Comparison of ENCODE assay signal across 29 cellular contexts in the genomic region with DNA sequence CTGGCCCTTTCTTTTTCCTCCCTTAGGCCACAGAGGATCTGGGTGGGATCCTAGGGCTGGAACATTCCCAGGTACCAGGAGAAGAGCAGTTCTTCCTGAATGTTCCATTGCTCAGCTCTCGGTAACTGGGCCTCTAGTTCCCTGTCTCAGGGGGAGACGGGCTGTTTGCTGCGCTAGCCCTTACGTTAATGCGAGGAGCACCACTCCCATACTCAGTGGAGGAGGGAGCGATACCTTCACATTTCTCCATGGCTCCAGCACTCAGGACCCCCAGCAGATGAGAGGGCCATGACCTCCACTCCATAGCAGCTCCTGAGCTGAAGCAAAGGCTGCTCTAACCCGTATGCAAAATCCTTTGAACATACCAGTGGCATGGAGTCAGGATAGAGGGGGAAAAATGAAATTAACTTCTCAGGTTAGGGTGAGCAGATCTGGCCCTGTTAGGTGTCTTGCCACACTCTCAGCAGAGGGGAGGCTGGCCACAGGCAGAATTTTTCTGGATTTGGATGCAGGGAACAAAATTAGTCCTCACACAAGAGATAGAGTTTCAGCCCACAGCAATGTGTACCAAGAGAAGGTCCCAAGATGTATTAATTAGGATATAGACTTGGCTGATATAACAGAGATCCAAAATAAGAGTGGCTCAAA.
DNase-seq lines count a peak whose midpoint lies in the region; ATAC-seq and TF ChIP-seq lines count a peak whose summit lies in the region.
"Had no signal": no experiment of that assay in that cellular context is flagged by ENCODE, and none has a peak within 500 bp of the region (broad histone marks: within the 10 kb centered on the region; RNA-seq: fewer than 3 reads in every experiment).

No MANE protein-coding gene starts in this region.

- peaks cover 3% of the 10 kb centered on the region for H3K36me3 Mint-ChIP-seq in MCF 10A (ENCODE audit: insufficient read depth, unreplicated experiment)
- H3K36me3 Mint-ChIP-seq in chondrocyte (ENCODE audit: low read depth): peaks cover 5% of the 10 kb centered on the region

- BruUV-seq in MCF 10A (replicated peaks; lab: Mats Ljungman, UMichigan) (no TSS peak), mammary epithelial cell (replicated peaks; lab: Mats Ljungman, UMichigan) (no TSS peak)

- H3K9me3 ChIP-seq in mammary epithelial cell (replicated peaks; ENCODE audit: insufficient read depth, low read length) (peaks cover 7% of the 10 kb centered on the region), muscle layer of duodenum (ENCODE audit: control insufficient read depth in 1 of 2, low read length in 2 of 2) (peaks cover 0 to 13% of the 10 kb centered on the region in 2 donors), spleen (peaks cover 0 to 20% (median 10%) of the 10 kb centered on the region in 8 donors)
- H3K9me3 ChIP-seq: SK-N-SH, suprapubic skin had no signal

- no peak overlapping the region for H3K9ac ChIP-seq in mammary epithelial cell (ENCODE audit: insufficient read depth, low read length)
- H3K9ac ChIP-seq: SK-N-SH had no signal

- H3K27me3 ChIP-seq in mammary epithelial cell (ENCODE audit: insufficient read depth, low read length): no peaks in the 10 kb centered on the region
- no peaks in the 10 kb centered on the region for H3K27me3 ChIP-seq in muscle layer of duodenum (ENCODE audit: low read depth, low read length)
- H3K27me3 ChIP-seq in spleen (replicated peaks in 1 of 7): no peaks in the 10 kb centered on the region
- H3K27me3 ChIP-seq: suprapubic skin had no signal

- H3K4me1 ChIP-seq in mammary epithelial cell (ENCODE audit: insufficient read depth, low read length): peaks cover 32% of the 10 kb centered on the region
- H3K4me1 ChIP-seq in muscle layer of duodenum (ENCODE audit: control insufficient read depth in 1 of 2, insufficient read depth in 2 of 2, low read length in 2 of 2): peaks cover 0 to 15% of the 10 kb centered on the region in 2 donors
- peaks cover 0 to 49% (median 15%) of the 10 kb centered on the region in 6 donors for H3K4me1 ChIP-seq in spleen

- no peaks in the 10 kb centered on the region for H4K20me1 ChIP-seq in mammary epithelial cell (ENCODE audit: insufficient read depth, low read length)

- intact Hi-C loops in MCF 10A (cut with micrococcal nuclease) (no loop called here), mammary epithelial cell (cut with micrococcal nuclease) (no loop called here), spleen (cut with DNase I; ENCODE audit: low total_unique reads) (no loop called here)

- H3K27ac Mint-ChIP-seq in MCF 10A (ENCODE audit: low read depth, unreplicated experiment) (peak overlapping the region; percentile 83), chondrocyte (ENCODE audit: unreplicated experiment) (no peak overlapping the region)
- H3K27ac Mint-ChIP-seq: activated naive CD8-positive, alpha-beta T cell treated with anti-CD3 and anti-CD28 coated beads, Interleukin-2, amount 50 U/mL, for 24 hours; GM23338; HFFc6; memory B cell; stimulated activated memory B cell treated with anti-CD40 and anti-IgM and Interleukin-4, amounts not matched to agents 10 μg/mL and 1 μg/mL and 100 μg/mL, for 72 hours; T-helper 17 cell had no signal

- WGBS in mammary epithelial cell (ENCODE audit: low coverage, missing lambda C conversion rate): 98% methylated on average over 7 of the region's 7 CpGs
- 85 to 98% (median 96%) methylated on average over 7 of the region's 7 CpGs for WGBS in spleen, 5 donors

- CTCF ChIA-PET in MCF 10A (lab: Yijun Ruan, JAX): interaction anchor here (0.6 to 1.9 kb wide), 6 partner anchors 10 to 294 kb away, joined by 3 to 6 read pairs (median 3); no protein-coding TSS in a partner anchor
- CTCF ChIA-PET in mammary epithelial cell (lab: Charles Lee; ENCODE audit: low non-redundant PET): no interaction called here

- dilution Hi-C loops in mammary epithelial cell (cut with HindIII; ENCODE audit: low sequenced_read_pairs): loop anchor here (10.0 kb wide), 1 partner anchor 185 kb away; no protein-coding TSS in a partner anchor

- in situ Hi-C loops in mammary epithelial cell (cut with MboI; ENCODE audit: low sequenced_read_pairs in 2 of 2): loop anchor here in 1 of 2 donors (5.0 kb wide), 1 partner anchor 208 kb away; a partner anchor contains a TSS

- no peak for DNase-seq in MCF 10A (ENCODE audit: unreplicated experiment)
- DNase-seq in mammary epithelial cell: no peak
- peak; percentile 27 for DNase-seq in chondrocyte (ENCODE audit: low spot score)
- DNase-seq in spleen: peak; percentile 47
- no peak for DNase-seq in HT-29 (ENCODE audit: low spot score)
- no peak for DNase-seq in stimulated activated CD4-positive, alpha-beta T cell treated with anti-CD3 and anti-CD28 coated beads, Interleukin-4, amount 100 ng/mL, for 24 hours
- DNase-seq: 8988T; activated CD4-positive, alpha-beta T cell treated with anti-CD3 and anti-CD28 coated beads for 4 hours; activated CD8-positive, alpha-beta memory T cell treated with anti-CD3 and anti-CD28 coated beads for 24 hours; activated gamma-delta T cell; activated naive CD8-positive, alpha-beta T cell treated with anti-CD3 and anti-CD28 coated beads, Interleukin-2, amount 50 U/mL, for 24 hours; CD4-positive, CD25-positive, alpha-beta regulatory T cell; HFFc6; Karpas-422; kidney glomerular epithelial cell; NCI-H1436; NCI-H2107; NCI-H774; occipital lobe; SK-N-SH; stimulated activated CD4-positive, alpha-beta T cell treated with anti-CD3 and anti-CD28 coated beads, Interleukin-4, amount 100 ng/mL, for 4 hours; T-helper 17 cell had no signal

- H3K4me3 Mint-ChIP-seq in MCF 10A (ENCODE audit: unreplicated experiment): no peak overlapping the region
- no peak overlapping the region for H3K4me3 Mint-ChIP-seq in chondrocyte (ENCODE audit: unreplicated experiment)
- H3K4me3 Mint-ChIP-seq: activated naive CD8-positive, alpha-beta T cell treated with anti-CD3 and anti-CD28 coated beads, Interleukin-2, amount 50 U/mL, for 24 hours; CD4-positive, CD25-positive, alpha-beta regulatory T cell; GM23338; HFFc6; memory B cell; stimulated activated memory B cell treated with anti-CD40 and anti-IgM and Interleukin-4, amounts not matched to agents 10 μg/mL and 1 μg/mL and 100 μg/mL, for 72 hours; T-helper 17 cell had no signal

- no peak overlapping the region for H3K27ac ChIP-seq in mammary epithelial cell (ENCODE audit: insufficient read depth, low read depth, low read length)
- peak overlapping the region; percentile 23 for H3K27ac ChIP-seq in muscle layer of duodenum (ENCODE audit: low read length)
- H3K27ac ChIP-seq in spleen: peak overlapping the region in 3 of 8 donors; percentile 74 to 86 (median 76)

- no peak overlapping the region for H2AFZ ChIP-seq in mammary epithelial cell (ENCODE audit: low read depth, low read length)
- H2AFZ ChIP-seq: GM23338 had no signal

- no peak for TF ChIP-seq POLR2A in spleen (IDR thresholded peaks at IDR 0.05)

- ATAC-seq in GM19351 (IDR thresholded peaks at IDR 0.05; ENCODE audit: unreplicated experiment): no peak
- ATAC-seq: activated naive CD8-positive, alpha-beta T cell treated with anti-CD3 and anti-CD28 coated beads, Interleukin-2, amount 50 U/mL, for 24 hours; GM12878; GM23338; stimulated activated memory B cell treated with anti-CD40 and anti-IgM and Interleukin-4, amounts not matched to agents 10 μg/mL and 1 μg/mL and 100 μg/mL, for 72 hours; T-helper 17 cell had no signal

- H3K4me3 ChIP-seq in mammary epithelial cell (replicated peaks in 1 of 3; ENCODE audit: insufficient read depth in 1 of 3, low read depth in 2 of 3, low read length in 3 of 3) (no peak overlapping the region), muscle layer of duodenum (ENCODE audit: low read depth in 1 of 2, low read length in 2 of 2) (no peak overlapping the region), spleen (no peak overlapping the region)
- H3K4me3 ChIP-seq: GM12878, GM23338, suprapubic skin had no signal

- POLR2A ChIA-PET in MCF 10A (lab: Yijun Ruan, JAX): interaction anchor here (1.2 to 1.7 kb wide), 3 partner anchors 13 to 32 kb away, joined by 3 to 9 read pairs (median 3); no protein-coding TSS in a partner anchor

- no peak for TF ChIP-seq CTCF in MCF 10A (IDR thresholded peaks at IDR 0.05; ENCODE audit: unreplicated experiment)
- TF ChIP-seq CTCF in mammary epithelial cell (conservative IDR thresholded peaks at IDR 0.05 in 1 of 2, IDR thresholded peaks at IDR 0.05 in 1 of 2; ENCODE audit: extremely low read depth in 1 of 2, insufficient read depth in 1 of 2, low read depth in 1 of 2, low read length in 2 of 2): no peak
- TF ChIP-seq CTCF in chondrocyte (IDR thresholded peaks at IDR 0.05): no peak
- no peak for TF ChIP-seq CTCF in spleen (IDR thresholded peaks at IDR 0.05 in 8 of 11, conservative IDR thresholded peaks at IDR 0.05 in 3 of 11)

- no peak overlapping the region for H3K4me2 ChIP-seq in mammary epithelial cell (ENCODE audit: insufficient read depth, low read depth, low read length)
- H3K4me2 ChIP-seq: GM23338, SK-N-SH had no signal

- H3K27me3 Mint-ChIP-seq in MCF 10A (ENCODE audit: insufficient read depth, unreplicated experiment) (no peaks in the 10 kb centered on the region), chondrocyte (ENCODE audit: low read depth) (no peaks in the 10 kb centered on the region)
- H3K27me3 Mint-ChIP-seq: activated naive CD8-positive, alpha-beta T cell treated with anti-CD3 and anti-CD28 coated beads, Interleukin-2, amount 50 U/mL, for 24 hours had no signal

- H3K9me3 Mint-ChIP-seq in MCF 10A (ENCODE audit: unreplicated experiment) (peaks cover 8% of the 10 kb centered on the region), chondrocyte (ENCODE audit: low read depth) (peaks cover 14% of the 10 kb centered on the region)

- peaks cover 35% of the 10 kb centered on the region for H3K4me1 Mint-ChIP-seq in MCF 10A (ENCODE audit: insufficient read depth, unreplicated experiment)
- peaks cover 4% of the 10 kb centered on the region for H3K4me1 Mint-ChIP-seq in chondrocyte (ENCODE audit: low read depth)

- no peaks in the 10 kb centered on the region for H3K36me3 ChIP-seq in mammary epithelial cell (ENCODE audit: insufficient read depth, low read length)
- H3K36me3 ChIP-seq in muscle layer of duodenum (ENCODE audit: control insufficient read depth in 1 of 2, insufficient read depth in 2 of 2, low read length in 2 of 2): no peaks in the 10 kb centered on the region
- H3K36me3 ChIP-seq in spleen: no peaks in the 10 kb centered on the region
- H3K36me3 ChIP-seq: suprapubic skin had no signal

- H3K79me2 ChIP-seq in mammary epithelial cell (ENCODE audit: insufficient read depth, low read length): no peaks in the 10 kb centered on the region

Comparison
In these comparisons a context has a peak if more than half of its experiments do, and no peak if none do; other contexts are left out.
1. DNase-seq: peak in chondrocyte (single experiment) and spleen (single experiment); none in MCF 10A (single experiment), mammary epithelial cell (single experiment), HT-29 (single experiment) and stimulated activated CD4-positive, alpha-beta T cell treated with anti-CD3 and anti-CD28 coated beads, Interleukin-4, amount 100 ng/mL, for 24 hours (single experiment).